In the genomic region with DNA sequence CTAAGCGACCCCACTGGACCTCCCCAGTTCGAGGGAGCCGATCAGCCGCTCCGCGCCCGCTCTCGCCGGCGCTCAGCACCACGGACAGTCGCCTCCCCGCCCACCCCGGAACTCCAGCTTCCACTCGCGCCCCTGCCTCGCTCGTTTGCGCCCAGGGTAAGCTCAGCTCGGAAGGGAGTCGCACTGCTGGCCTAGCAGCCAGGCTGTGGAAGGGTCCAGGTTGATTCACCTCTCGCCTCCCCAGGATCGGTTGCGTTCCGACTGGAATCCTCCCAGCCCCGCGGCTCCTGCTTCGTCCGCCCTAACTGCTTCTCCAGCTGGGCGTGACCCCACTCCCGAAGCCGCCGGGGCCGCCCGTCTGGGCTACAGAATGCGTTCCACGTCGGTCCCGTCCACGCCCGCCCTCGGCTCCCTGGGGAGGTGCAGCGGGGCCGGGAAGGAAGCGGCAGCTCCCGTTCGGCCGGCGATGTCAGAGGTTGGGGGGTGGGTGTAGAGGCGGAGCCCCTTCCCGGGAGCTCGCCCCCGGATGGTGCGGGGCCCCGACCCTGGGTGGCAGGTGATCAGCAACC, we compare ENCODE assay signal across 8 cellular contexts. TPM values are rescaled to one million over a fixed set of nuclear protein-coding genes. Genes with fewer than 3 reads are reported as not detected.
DNase-seq lines count a peak whose midpoint lies in the region; ATAC-seq and TF ChIP-seq lines count a peak whose summit lies in the region.

No MANE protein-coding gene starts in this region.

- no peak for TF ChIP-seq CTCF in CD8-positive, alpha-beta T cell (IDR thresholded peaks at IDR 0.05)
- no peak for TF ChIP-seq CTCF in SU-DHL-6 (IDR thresholded peaks at IDR 0.05; ENCODE audit: insufficient read depth, low read length, poor library complexity, severe bottlenecking)
- TF ChIP-seq CTCF in choroid plexus epithelial cell (conservative IDR thresholded peaks at IDR 0.05; ENCODE audit: low read depth, low read length): no peak

- peak overlapping the region; percentile 57 for H3K4me2 ChIP-seq in SU-DHL-6 (ENCODE audit: low read depth, low read length, poor library complexity, severe bottlenecking)

- H3K9me3 ChIP-seq in CD8-positive, alpha-beta T cell (ENCODE audit: low read length): no peaks in the 10 kb centered on the region
- H3K9me3 ChIP-seq in SU-DHL-6 (ENCODE audit: insufficient read depth, low read length): no peaks in the 10 kb centered on the region

- CTCF ChIA-PET in CD8-positive, alpha-beta T cell (lab: Charles Lee): interaction anchor here (1.2 to 1.5 kb wide), 2 partner anchors 12 to 53 kb away, joined by 3 to 6 read pairs; no protein-coding TSS in a partner anchor
- CTCF ChIA-PET in HEK293T (lab: Yijun Ruan, JAX): interaction anchor here (1.0 to 3.7 kb wide), 5 partner anchors 10 to 54 kb away, joined by 3 to 25 read pairs (median 9); no protein-coding TSS in a partner anchor

- intact Hi-C loops in CD8-positive, alpha-beta T cell (cut with DNase I, micrococcal nuclease): no loop called here

- peak overlapping the region; percentile 71 for H2AFZ ChIP-seq in SU-DHL-6 (ENCODE audit: low read depth, low read length, severe bottlenecking)

- no peaks in the 10 kb centered on the region for H3K36me3 Mint-ChIP-seq in CD8-positive, alpha-beta T cell

- DNase-seq in CD8-positive, alpha-beta T cell: peak in 2 of 7 experiments; percentile 14 to 24
- peak; percentile 67 for DNase-seq in HEK293T (ENCODE audit: extremely low spot score)
- DNase-seq in choroid plexus epithelial cell (ENCODE audit: low read depth): peak; percentile 55
- DNase-seq in left kidney (ENCODE audit: low read depth, low spot score): peak; percentile 90
- peak; percentile 4 for DNase-seq in stimulated activated CD8-positive, alpha-beta memory T cell treated with anti-CD3 and anti-CD28 coated beads, Interleukin-4, amount 100 ng/mL, for 24 hours (ENCODE audit: low read depth)

- H3K79me2 ChIP-seq in SU-DHL-6 (ENCODE audit: insufficient read depth, low read length): no peaks in the 10 kb centered on the region

- peaks cover 25% of the 10 kb centered on the region for H3K27me3 ChIP-seq in CD8-positive, alpha-beta T cell (ENCODE audit: insufficient read depth, low read length)
- no peaks in the 10 kb centered on the region for H3K27me3 ChIP-seq in SU-DHL-6 (ENCODE audit: low read length)

- peak overlapping the region; percentile 64 for H3K4me3 Mint-ChIP-seq in CD8-positive, alpha-beta T cell

- POLR2A ChIA-PET in CD8-positive, alpha-beta T cell (lab: Charles Lee): no interaction called here
- POLR2A ChIA-PET in HEK293T (lab: Yijun Ruan, JAX): interaction anchor here (1.0 to 1.5 kb wide), 4 partner anchors 17 to 44 kb away, joined by 3 to 5 read pairs (median 4); no protein-coding TSS in a partner anchor

- H3K4me3 ChIP-seq in CD8-positive, alpha-beta T cell (ENCODE audit: low read depth, low read length): peak overlapping the region; percentile 45
- peak overlapping the region; percentile 51 for H3K4me3 ChIP-seq in SU-DHL-6 (ENCODE audit: insufficient read depth, low read length, poor library complexity, severe bottlenecking)
- peak overlapping the region; percentile 66 for H3K4me3 ChIP-seq in choroid plexus epithelial cell (ENCODE audit: low read depth, low read length)

- H3K4me1 ChIP-seq in CD8-positive, alpha-beta T cell (ENCODE audit: insufficient read depth, low read length): peaks cover 13% of the 10 kb centered on the region

- H3F3A ChIP-seq in SU-DHL-6 (ENCODE audit: insufficient read depth): no peaks in the 10 kb centered on the region

- no peaks in the 10 kb centered on the region for H3K9me2 ChIP-seq in SU-DHL-6 (replicated peaks; ENCODE audit: insufficient read depth, low read length)

- ATAC-seq in CD8-positive, alpha-beta T cell: peak; percentile 52
- ATAC-seq in GM21825 (IDR thresholded peaks at IDR 0.05; ENCODE audit: unreplicated experiment) (no peak), GM21529 (IDR thresholded peaks at IDR 0.05; ENCODE audit: unreplicated experiment) (no peak)

- peaks cover 42% of the 10 kb centered on the region for H3K27me3 Mint-ChIP-seq in CD8-positive, alpha-beta T cell (ENCODE audit: low read depth)

- H3K36me3 ChIP-seq in CD8-positive, alpha-beta T cell (ENCODE audit: insufficient read depth, low read length): no peaks in the 10 kb centered on the region
- no peaks in the 10 kb centered on the region for H3K36me3 ChIP-seq in SU-DHL-6 (ENCODE audit: low read length)

- H3K9me3 Mint-ChIP-seq in CD8-positive, alpha-beta T cell: no peaks in the 10 kb centered on the region

- peak overlapping the region; percentile 24; the same call in 1 of the 2 replicates for H3K9ac ChIP-seq in SU-DHL-6 (ENCODE audit: low read length)

- no peaks in the 10 kb centered on the region for H4K20me1 ChIP-seq in SU-DHL-6 (ENCODE audit: low read depth, low read length)

- no peak overlapping the region for H3K27ac Mint-ChIP-seq in CD8-positive, alpha-beta T cell

- no peak overlapping the region for H3K27ac ChIP-seq in CD8-positive, alpha-beta T cell (ENCODE audit: low read depth, low read length)
- no peak overlapping the region for H3K27ac ChIP-seq in SU-DHL-6 (ENCODE audit: low read depth, low read length)

- H3K4me1 Mint-ChIP-seq in CD8-positive, alpha-beta T cell (ENCODE audit: low read depth): peaks cover 17% of the 10 kb centered on the region

TF ChIP-seq in HEK293T, 16 proteins besides CTCF, POLR2A, EP300 and RAD21:
- TF ChIP-seq CTBP1 (IDR thresholded peaks at IDR 0.05; ENCODE audit: borderline replicate concordance): no peak
- TF ChIP-seq, protein P1, sequence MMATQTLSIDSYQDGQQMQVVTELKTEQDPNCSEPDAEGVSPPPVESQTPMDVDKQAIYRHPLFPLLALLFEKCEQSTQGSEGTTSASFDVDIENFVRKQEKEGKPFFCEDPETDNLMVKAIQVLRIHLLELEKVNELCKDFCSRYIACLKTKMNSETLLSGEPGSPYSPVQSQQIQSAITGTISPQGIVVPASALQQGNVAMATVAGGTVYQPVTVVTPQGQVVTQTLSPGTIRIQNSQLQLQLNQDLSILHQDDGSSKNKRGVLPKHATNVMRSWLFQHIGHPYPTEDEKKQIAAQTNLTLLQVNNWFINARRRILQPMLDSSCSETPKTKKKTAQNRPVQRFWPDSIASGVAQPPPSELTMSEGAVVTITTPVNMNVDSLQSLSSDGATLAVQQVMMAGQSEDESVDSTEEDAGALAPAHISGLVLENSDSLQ (IDR thresholded peaks at IDR 0.05): no peak
- TF ChIP-seq FOXK2 (IDR thresholded peaks at IDR 0.05): no peak
- TF ChIP-seq ZNF384 (IDR thresholded peaks at IDR 0.05): no peak
- no peak for TF ChIP-seq FOXM1 (IDR thresholded peaks at IDR 0.05; ENCODE audit: borderline replicate concordance)
- no peak for TF ChIP-seq SP1 (IDR thresholded peaks at IDR 0.05)

RNA-seq across cellular contexts. Expression of a gene that starts 0.3 kb away (rescaled TPM):
- total RNA-seq in CD8-positive, alpha-beta T cell: not detected
